Comparison of ENCODE assay signal across 17 cellular contexts in genomic region chr17:56806949-56807348, GRCh38. TPM values are rescaled to one million over a fixed set of nuclear protein-coding genes. Genes with fewer than 3 reads are reported as not detected.
A peak's percentile ranks its signal among the peaks of the same experiment; 100 is the strongest.
DNase-seq lines count a peak whose midpoint lies in the region; ATAC-seq and TF ChIP-seq lines count a peak whose summit lies in the region.
"Had no signal": no experiment of that assay in that cellular context is flagged by ENCODE, and none has a peak within 500 bp of the region (broad histone marks: within the 10 kb centered on the region; RNA-seq: fewer than 3 reads in every experiment).

No MANE protein-coding gene starts in this region.

- DNase-seq in right atrium auricular region (ENCODE audit: low spot score), result peak; percentile 26
- no peak for DNase-seq in heart right ventricle
- peak; percentile 80 for DNase-seq in myocyte (ENCODE audit: low read depth)
- DNase-seq in stimulated activated effector memory CD8-positive, alpha-beta T cell treated with anti-CD3 and anti-CD28 coated beads, Interleukin-12 subunit alpha, Interleukin-12 subunit beta, amount 100 ng/mL, for 72 hours (ENCODE audit: low spot score in 2 of 2), result no peak
- DNase-seq in GM20000 (ENCODE audit: low spot score), result no peak
- DNase-seq in adrenal gland, result no peak
- DNase-seq: 8988T; Calu3; CD4-positive, alpha-beta T cell; DMS153; DMS79 treated with DMSO at 0.1 percent for 48 hours; EL; HCEC 1CT; HFFc6 had no signal

- WGBS in heart right ventricle, 2 donors, result 78 to 93% methylated on average over 4 of the region's 4 CpGs
- 68 to 90% (median 81%) methylated on average over 4 of the region's 4 CpGs for WGBS in adrenal gland, 4 donors

- no peaks in the 10 kb centered on the region for H3K9me3 ChIP-seq in right atrium auricular region
- H3K9me3 ChIP-seq in heart right ventricle, result no peaks in the 10 kb centered on the region
- H3K9me3 ChIP-seq in adrenal gland (replicated peaks in 1 of 3), result no peaks in the 10 kb centered on the region
- H3K9me3 ChIP-seq: BLaER1 treated with 17β-estradiol and CSF1 and Interleukin-3, amounts not matched to agents 10 nM and 100 nM had no signal

- H3K27ac ChIP-seq in right atrium auricular region, result no peak overlapping the region
- no peak overlapping the region for H3K27ac ChIP-seq in heart right ventricle
- peak overlapping the region; percentile 84; the same call in 1 of the 2 replicates for H3K27ac ChIP-seq in VCaP
- no peak overlapping the region for H3K27ac ChIP-seq in adrenal gland
- H3K27ac ChIP-seq: BLaER1 treated with 17β-estradiol and CSF1 and Interleukin-3, amounts not matched to agents 10 nM and 100 nM had no signal

- intact Hi-C loops in heart right ventricle (cut with DNase I), result no loop called here
- intact Hi-C loops in adrenal gland (cut with DNase I), result no loop called here

- H3K27me3 ChIP-seq in right atrium auricular region (no peaks in the 10 kb centered on the region), heart right ventricle (no peaks in the 10 kb centered on the region), adrenal gland (no peaks in the 10 kb centered on the region)
- H3K27me3 ChIP-seq: BLaER1 treated with 17β-estradiol and CSF1 and Interleukin-3, amounts not matched to agents 10 nM and 100 nM had no signal

- H3K36me3 ChIP-seq in right atrium auricular region (no peaks in the 10 kb centered on the region), heart right ventricle (no peaks in the 10 kb centered on the region), adrenal gland (replicated peaks in 1 of 2) (no peaks in the 10 kb centered on the region)

- no peaks in the 10 kb centered on the region for H3K4me1 ChIP-seq in right atrium auricular region
- peaks cover 0 to 5% (median 0%) of the 10 kb centered on the region in 9 donors for H3K4me1 ChIP-seq in heart right ventricle
- no peaks in the 10 kb centered on the region for H3K4me1 ChIP-seq in adrenal gland (replicated peaks in 1 of 2)

- H3K4me3 Mint-ChIP-seq in stimulated activated effector memory CD8-positive, alpha-beta T cell treated with anti-CD3 and anti-CD28 coated beads, Interleukin-12 subunit alpha, Interleukin-12 subunit beta, amount 100 ng/mL, for 72 hours, result no peak overlapping the region
- H3K4me3 Mint-ChIP-seq: CD4-positive, alpha-beta T cell; HFFc6 had no signal

- no peak for TF ChIP-seq CTCF in right atrium auricular region (IDR thresholded peaks at IDR 0.05)
- TF ChIP-seq CTCF in heart right ventricle (IDR thresholded peaks at IDR 0.05), result no peak
- TF ChIP-seq CTCF in VCaP (conservative IDR thresholded peaks at IDR 0.05), result no peak
- TF ChIP-seq CTCF in GM20000 (IDR thresholded peaks at IDR 0.05; ENCODE audit: extremely low read depth, missing control alignments), result no peak
- TF ChIP-seq CTCF in adrenal gland (IDR thresholded peaks at IDR 0.05), result no peak

- H3K36me3 Mint-ChIP-seq in stimulated activated effector memory CD8-positive, alpha-beta T cell treated with anti-CD3 and anti-CD28 coated beads, Interleukin-12 subunit alpha, Interleukin-12 subunit beta, amount 100 ng/mL, for 72 hours, result no peaks in the 10 kb centered on the region

- H3K4me3 ChIP-seq in right atrium auricular region (no peak overlapping the region), heart right ventricle (no peak overlapping the region), adrenal gland (no peak overlapping the region)
- H3K4me3 ChIP-seq: BLaER1 treated with 17β-estradiol and CSF1 and Interleukin-3, amounts not matched to agents 10 nM and 100 nM had no signal

- ATAC-seq in heart right ventricle (no peak), HG02759 (IDR thresholded peaks at IDR 0.05; ENCODE audit: unreplicated experiment) (no peak)
- ATAC-seq in stimulated activated effector memory CD8-positive, alpha-beta T cell treated with anti-CD3 and anti-CD28 coated beads, Interleukin-12 subunit alpha, Interleukin-12 subunit beta, amount 100 ng/mL, for 72 hours, result no peak

- TF ChIP-seq POLR2A in adrenal gland (IDR thresholded peaks at IDR 0.05), result no peak

- no peaks in the 10 kb centered on the region for H3K9me3 Mint-ChIP-seq in stimulated activated effector memory CD8-positive, alpha-beta T cell treated with anti-CD3 and anti-CD28 coated beads, Interleukin-12 subunit alpha, Interleukin-12 subunit beta, amount 100 ng/mL, for 72 hours
- H3K9me3 Mint-ChIP-seq: CD4-positive, alpha-beta T cell; HFFc6 had no signal

- no peaks in the 10 kb centered on the region for H3K4me1 Mint-ChIP-seq in stimulated activated effector memory CD8-positive, alpha-beta T cell treated with anti-CD3 and anti-CD28 coated beads, Interleukin-12 subunit alpha, Interleukin-12 subunit beta, amount 100 ng/mL, for 72 hours

- H3K27ac Mint-ChIP-seq in stimulated activated effector memory CD8-positive, alpha-beta T cell treated with anti-CD3 and anti-CD28 coated beads, Interleukin-12 subunit alpha, Interleukin-12 subunit beta, amount 100 ng/mL, for 72 hours, result peak overlapping the region; percentile 29
- H3K27ac Mint-ChIP-seq: CD4-positive, alpha-beta T cell; HFFc6 had no signal

RNA-seq across cellular contexts. Expression of gene C17orf67, which starts 26.8 kb away (rescaled TPM):
- total RNA-seq in right atrium auricular region, result under 1 TPM in 1 of 2 donors, not detected in 1; 0.51 TPM
- 1 to 10 TPM in 3 of 10 donors, under 1 TPM in 7; 0.23 to 1.5 (median 0.91) TPM for total RNA-seq in heart right ventricle
- 1 to 10 TPM in 1 of 2 donors, under 1 TPM in 1; 0.25 to 2.2 TPM for polyA plus RNA-seq in heart right ventricle
- total RNA-seq in myocyte, result 2.1 and 5.7 TPM in 2 replicates
- polyA plus RNA-seq in myocyte (2012), result 1.2 TPM
- under 1 TPM in 6 of 8 donors, not detected in 2; 0.37 to 0.92 (median 0.56) TPM for total RNA-seq in adrenal gland
- polyA plus RNA-seq in adrenal gland, result 1 to 10 TPM in 2 of 3 donors, under 1 TPM in 1; 0.29 to 3.3 (median 1.9) TPM

RNA-seq across cellular contexts. Expression of gene DGKE, which starts 27.0 kb away (rescaled TPM):
- total RNA-seq in right atrium auricular region, result 1 to 10 TPM; 3.4 to 3.7 TPM
- total RNA-seq in heart right ventricle, result 1 to 10 TPM; 2.0 to 5.3 (median 2.7) TPM
- 1 to 10 TPM in 1 of 2 donors, under 1 TPM in 1; 0.71 to 3.1 TPM for polyA plus RNA-seq in heart right ventricle
- 2.7 and 3.1 TPM in 2 replicates for total RNA-seq in myocyte
- 0.69 TPM for polyA plus RNA-seq in myocyte (2012)
- 1 to 10 TPM in 7 of 8 donors, under 1 TPM in 1; 0.97 to 8.4 (median 3.8) TPM for total RNA-seq in adrenal gland
- 1 to 10 TPM; 1.7 to 5.1 (median 1.9) TPM for polyA plus RNA-seq in adrenal gland

Comparison
In these comparisons a context has a peak if more than half of its experiments do, and no peak if none do; other contexts are left out.
1. DNase-seq: peak in right atrium auricular region (single experiment) and myocyte (single experiment); none in heart right ventricle (0 of 2), stimulated activated effector memory CD8-positive, alpha-beta T cell treated with anti-CD3 and anti-CD28 coated beads, Interleukin-12 subunit alpha, Interleukin-12 subunit beta, amount 100 ng/mL, for 72 hours (0 of 2), GM20000 (single experiment) and adrenal gland (0 of 7).